ENCODE assay signal across 19 cellular contexts in the genomic region with DNA sequence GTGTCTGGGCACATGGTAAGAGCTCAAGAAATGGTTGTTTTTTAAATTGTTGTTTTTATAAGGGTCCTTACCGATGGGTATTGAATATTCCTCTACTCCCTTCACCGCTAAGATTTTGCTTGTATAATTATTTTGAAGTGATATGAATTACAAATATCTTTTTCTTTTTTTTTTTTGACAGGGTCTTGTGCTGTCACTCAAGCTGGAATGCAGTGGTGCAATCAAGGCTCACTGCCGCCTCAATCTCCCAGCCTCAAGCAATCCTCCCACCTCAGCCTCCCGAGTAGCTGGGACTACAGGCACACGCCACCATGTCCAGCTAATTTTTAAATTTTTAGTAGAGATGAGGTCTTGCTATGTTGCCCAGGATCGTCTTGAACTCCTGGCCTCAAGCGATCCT. TPM values are rescaled to one million over a fixed set of nuclear protein-coding genes. Genes with fewer than 3 reads are reported as not detected.
DNase-seq lines count a peak whose midpoint lies in the region; ATAC-seq and TF ChIP-seq lines count a peak whose summit lies in the region.
"Had no signal": no experiment of that assay in that cellular context is flagged by ENCODE, and none has a peak within 500 bp of the region (broad histone marks: within the 10 kb centered on the region; RNA-seq: fewer than 3 reads in every experiment).

No MANE protein-coding gene starts in this region.

- no peaks in the 10 kb centered on the region for H3K36me3 Mint-ChIP-seq in GM23338 (ENCODE audit: low read depth)
- no peaks in the 10 kb centered on the region for H3K36me3 Mint-ChIP-seq in brain
- no peaks in the 10 kb centered on the region for H3K36me3 Mint-ChIP-seq in osteocyte (ENCODE audit: unreplicated experiment)

- H3K9me2 ChIP-seq in GM23338 (ENCODE audit: insufficient read depth): no peaks in the 10 kb centered on the region

- H3K27me3 ChIP-seq in GM23338 (ENCODE audit: insufficient read depth) (no peaks in the 10 kb centered on the region), vagina (no peaks in the 10 kb centered on the region)

- peaks cover 28% of the 10 kb centered on the region for H3K4me1 ChIP-seq in GM23338 (ENCODE audit: insufficient read depth)
- no peaks in the 10 kb centered on the region for H3K4me1 ChIP-seq in vagina

- intact Hi-C loops in vagina (cut with DNase I): no loop called here

- DNase-seq in GM23338 (ENCODE audit: low spot score) (no peak), osteocyte (ENCODE audit: extremely low spot score, unreplicated experiment) (no peak), vagina (ENCODE audit: extremely low spot score in 2 of 2) (no peak), NCI-H1436 (lab: John Stamatoyannopoulos, UW) (no peak), cerebellum (ENCODE audit: low spot score) (no peak), NCI-H1105 treated with DMSO at 0.1 percent for 48 hours (lab: John Stamatoyannopoulos, UW) (no peak)
- DNase-seq: AML-193; CD4-positive, alpha-beta T cell; DMS153; DMS79; GDM1; GM23248; H7; IMR-90 had no signal

- H3K27me3 Mint-ChIP-seq in GM23338 (ENCODE audit: insufficient read depth, low read depth, poor library complexity): peaks cover 6% of the 10 kb centered on the region
- no peaks in the 10 kb centered on the region for H3K27me3 Mint-ChIP-seq in brain
- H3K27me3 Mint-ChIP-seq in osteocyte (ENCODE audit: unreplicated experiment): peaks cover 4% of the 10 kb centered on the region

- no peak for TF ChIP-seq POLR2A in vagina (IDR thresholded peaks at IDR 0.05)

- peak overlapping the region; percentile 66 for H2AFZ ChIP-seq in GM23338

- H3K4me1 Mint-ChIP-seq in GM23338: peaks cover 24% of the 10 kb centered on the region
- peaks cover 55% of the 10 kb centered on the region for H3K4me1 Mint-ChIP-seq in brain
- peaks cover 17% of the 10 kb centered on the region for H3K4me1 Mint-ChIP-seq in osteocyte (ENCODE audit: unreplicated experiment)

- no peak for TF ChIP-seq CTCF in GM23338 (conservative IDR thresholded peaks at IDR 0.05; ENCODE audit: low read depth in 2 of 2)
- TF ChIP-seq CTCF in brain (conservative IDR thresholded peaks at IDR 0.05): no peak
- TF ChIP-seq CTCF in osteocyte (IDR thresholded peaks at IDR 0.05): no peak
- no peak for TF ChIP-seq CTCF in vagina (IDR thresholded peaks at IDR 0.05)

- H3K79me2 ChIP-seq in GM23338 (replicated peaks; ENCODE audit: insufficient read depth): no peaks in the 10 kb centered on the region

- H3K4me3 Mint-ChIP-seq in GM23338 (no peak overlapping the region), brain (no peak overlapping the region), osteocyte (ENCODE audit: unreplicated experiment) (no peak overlapping the region)
- H3K4me3 Mint-ChIP-seq: CD4-positive, alpha-beta T cell had no signal

- H3K4me3 ChIP-seq in GM23338: no peak overlapping the region
- no peak overlapping the region for H3K4me3 ChIP-seq in vagina
- H3K4me3 ChIP-seq: A549, GM23248 had no signal

- no peaks in the 10 kb centered on the region for H3F3A ChIP-seq in GM23338 (replicated peaks; ENCODE audit: low read depth)

- no peak overlapping the region for H3K27ac Mint-ChIP-seq in GM23338
- peak overlapping the region; percentile 42 to 96 (median 74) for H3K27ac Mint-ChIP-seq in brain
- H3K27ac Mint-ChIP-seq in osteocyte (ENCODE audit: unreplicated experiment): peak overlapping the region; percentile 19
- H3K27ac Mint-ChIP-seq: CD4-positive, alpha-beta T cell had no signal

- no peak for ATAC-seq in GM23338
- ATAC-seq: A549, HCT116 had no signal

- H3K27ac ChIP-seq in GM23338 (ENCODE audit: low read depth) (no peak overlapping the region), vagina (peak overlapping the region; percentile 49)
- H3K27ac ChIP-seq: 22Rv1, C4-2B had no signal

- no peaks in the 10 kb centered on the region for H4K20me1 ChIP-seq in GM23338 (replicated peaks; ENCODE audit: insufficient read depth)

- H3K9me3 Mint-ChIP-seq in GM23338 (no peaks in the 10 kb centered on the region), brain (peaks cover 2 to 4% (median 4%) of the 10 kb centered on the region in 5 experiments), osteocyte (ENCODE audit: unreplicated experiment) (no peaks in the 10 kb centered on the region)
- H3K9me3 Mint-ChIP-seq: CD4-positive, alpha-beta T cell had no signal

- H3K4me2 ChIP-seq in GM23338: no peak overlapping the region
- H3K4me2 ChIP-seq: A549 had no signal

- H3K36me3 ChIP-seq in GM23338 (ENCODE audit: insufficient read depth) (no peaks in the 10 kb centered on the region), vagina (no peaks in the 10 kb centered on the region)

- H3K9me3 ChIP-seq in vagina: no peaks in the 10 kb centered on the region
- H3K9me3 ChIP-seq: A549 had no signal

TF ChIP-seq in GM23338, 12 proteins besides CTCF, POLR2A, EP300 and RAD21:
- TF ChIP-seq, protein P1, sequence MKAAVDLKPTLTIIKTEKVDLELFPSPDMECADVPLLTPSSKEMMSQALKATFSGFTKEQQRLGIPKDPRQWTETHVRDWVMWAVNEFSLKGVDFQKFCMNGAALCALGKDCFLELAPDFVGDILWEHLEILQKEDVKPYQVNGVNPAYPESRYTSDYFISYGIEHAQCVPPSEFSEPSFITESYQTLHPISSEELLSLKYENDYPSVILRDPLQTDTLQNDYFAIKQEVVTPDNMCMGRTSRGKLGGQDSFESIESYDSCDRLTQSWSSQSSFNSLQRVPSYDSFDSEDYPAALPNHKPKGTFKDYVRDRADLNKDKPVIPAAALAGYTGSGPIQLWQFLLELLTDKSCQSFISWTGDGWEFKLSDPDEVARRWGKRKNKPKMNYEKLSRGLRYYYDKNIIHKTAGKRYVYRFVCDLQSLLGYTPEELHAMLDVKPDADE (IDR thresholded peaks at IDR 0.05): no peak
- no peak for TF ChIP-seq ZNF331 (CRISPR knock-in tag; IDR thresholded peaks at IDR 0.05; ENCODE audit: low read depth)
- TF ChIP-seq EZH2phosphoT487 (IDR thresholded peaks at IDR 0.05; ENCODE audit: unreplicated experiment): no peak
- TF ChIP-seq, protein P2, sequence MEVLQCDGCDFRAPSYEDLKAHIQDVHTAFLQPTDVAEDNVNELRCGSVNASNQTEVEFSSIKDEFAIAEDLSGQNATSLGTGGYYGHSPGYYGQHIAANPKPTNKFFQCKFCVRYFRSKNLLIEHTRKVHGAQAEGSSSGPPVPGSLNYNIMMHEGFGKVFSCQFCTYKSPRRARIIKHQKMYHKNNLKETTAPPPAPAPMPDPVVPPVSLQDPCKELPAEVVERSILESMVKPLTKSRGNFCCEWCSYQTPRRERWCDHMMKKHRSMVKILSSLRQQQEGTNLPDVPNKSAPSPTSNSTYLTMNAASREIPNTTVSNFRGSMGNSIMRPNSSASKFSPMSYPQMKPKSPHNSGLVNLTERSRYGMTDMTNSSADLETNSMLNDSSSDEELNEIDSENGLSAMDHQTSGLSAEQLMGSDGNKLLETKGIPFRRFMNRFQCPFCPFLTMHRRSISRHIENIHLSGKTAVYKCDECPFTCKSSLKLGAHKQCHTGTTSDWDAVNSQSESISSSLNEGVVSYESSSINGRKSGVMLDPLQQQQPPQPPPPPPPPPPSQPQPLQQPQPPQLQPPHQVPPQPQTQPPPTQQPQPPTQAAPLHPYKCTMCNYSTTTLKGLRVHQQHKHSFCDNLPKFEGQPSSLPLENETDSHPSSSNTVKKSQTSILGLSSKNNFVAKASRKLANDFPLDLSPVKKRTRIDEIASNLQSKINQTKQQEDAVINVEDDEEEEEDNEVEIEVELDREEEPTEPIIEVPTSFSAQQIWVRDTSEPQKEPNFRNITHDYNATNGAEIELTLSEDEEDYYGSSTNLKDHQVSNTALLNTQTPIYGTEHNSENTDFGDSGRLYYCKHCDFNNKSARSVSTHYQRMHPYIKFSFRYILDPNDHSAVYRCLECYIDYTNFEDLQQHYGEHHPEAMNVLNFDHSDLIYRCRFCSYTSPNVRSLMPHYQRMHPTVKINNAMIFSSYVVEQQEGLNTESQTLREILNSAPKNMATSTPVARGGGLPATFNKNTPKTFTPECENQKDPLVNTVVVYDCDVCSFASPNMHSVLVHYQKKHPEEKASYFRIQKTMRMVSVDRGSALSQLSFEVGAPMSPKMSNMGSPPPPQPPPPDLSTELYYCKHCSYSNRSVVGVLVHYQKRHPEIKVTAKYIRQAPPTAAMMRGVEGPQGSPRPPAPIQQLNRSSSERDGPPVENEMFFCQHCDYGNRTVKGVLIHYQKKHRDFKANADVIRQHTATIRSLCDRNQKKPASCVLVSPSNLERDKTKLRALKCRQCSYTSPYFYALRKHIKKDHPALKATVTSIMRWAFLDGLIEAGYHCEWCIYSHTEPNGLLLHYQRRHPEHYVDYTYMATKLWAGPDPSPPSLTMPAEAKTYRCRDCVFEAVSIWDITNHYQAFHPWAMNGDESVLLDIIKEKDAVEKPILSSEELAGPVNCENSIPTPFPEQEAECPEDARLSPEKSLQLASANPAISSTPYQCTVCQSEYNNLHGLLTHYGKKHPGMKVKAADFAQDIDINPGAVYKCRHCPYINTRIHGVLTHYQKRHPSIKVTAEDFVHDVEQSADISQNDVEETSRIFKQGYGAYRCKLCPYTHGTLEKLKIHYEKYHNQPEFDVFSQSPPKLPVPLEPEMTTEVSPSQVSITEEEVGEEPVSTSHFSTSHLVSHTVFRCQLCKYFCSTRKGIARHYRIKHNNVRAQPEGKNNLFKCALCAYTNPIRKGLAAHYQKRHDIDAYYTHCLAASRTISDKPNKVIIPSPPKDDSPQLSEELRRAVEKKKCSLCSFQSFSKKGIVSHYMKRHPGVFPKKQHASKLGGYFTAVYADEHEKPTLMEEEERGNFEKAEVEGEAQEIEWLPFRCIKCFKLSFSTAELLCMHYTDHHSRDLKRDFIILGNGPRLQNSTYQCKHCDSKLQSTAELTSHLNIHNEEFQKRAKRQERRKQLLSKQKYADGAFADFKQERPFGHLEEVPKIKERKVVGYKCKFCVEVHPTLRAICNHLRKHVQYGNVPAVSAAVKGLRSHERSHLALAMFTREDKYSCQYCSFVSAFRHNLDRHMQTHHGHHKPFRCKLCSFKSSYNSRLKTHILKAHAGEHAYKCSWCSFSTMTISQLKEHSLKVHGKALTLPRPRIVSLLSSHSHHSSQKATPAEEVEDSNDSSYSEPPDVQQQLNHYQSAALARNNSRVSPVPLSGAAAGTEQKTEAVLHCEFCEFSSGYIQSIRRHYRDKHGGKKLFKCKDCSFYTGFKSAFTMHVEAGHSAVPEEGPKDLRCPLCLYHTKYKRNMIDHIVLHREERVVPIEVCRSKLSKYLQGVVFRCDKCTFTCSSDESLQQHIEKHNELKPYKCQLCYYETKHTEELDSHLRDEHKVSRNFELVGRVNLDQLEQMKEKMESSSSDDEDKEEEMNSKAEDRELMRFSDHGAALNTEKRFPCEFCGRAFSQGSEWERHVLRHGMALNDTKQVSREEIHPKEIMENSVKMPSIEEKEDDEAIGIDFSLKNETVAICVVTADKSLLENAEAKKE (CRISPR knock-in tag; IDR thresholded peaks at IDR 0.05): no peak

RNA-seq across cellular contexts. Expression of a gene that starts 27.1 kb away (rescaled TPM):
- total RNA-seq in GM23338 (2014; rRNA removed; shearing (Covaris generic)): 41.6 and 44.6 TPM in 2 replicates
- 15.7 and 19.4 TPM in 2 replicates for polyA plus RNA-seq in GM23338 (2016; fragmentation: Nextera tagmentation; extraction: Ambion mirVana)
- 7.1 TPM for polyA plus RNA-seq in brain (ENCODE audit: insufficient read depth, low read depth, low replicate concordance)
- 39.9 and 49.1 TPM in 2 replicates for total RNA-seq in osteocyte
- total RNA-seq in vagina: 16.9 TPM
- 37.8 TPM for total RNA-seq in cerebellum
